ENCODE assay signal across 35 cellular contexts in the genomic region with DNA sequence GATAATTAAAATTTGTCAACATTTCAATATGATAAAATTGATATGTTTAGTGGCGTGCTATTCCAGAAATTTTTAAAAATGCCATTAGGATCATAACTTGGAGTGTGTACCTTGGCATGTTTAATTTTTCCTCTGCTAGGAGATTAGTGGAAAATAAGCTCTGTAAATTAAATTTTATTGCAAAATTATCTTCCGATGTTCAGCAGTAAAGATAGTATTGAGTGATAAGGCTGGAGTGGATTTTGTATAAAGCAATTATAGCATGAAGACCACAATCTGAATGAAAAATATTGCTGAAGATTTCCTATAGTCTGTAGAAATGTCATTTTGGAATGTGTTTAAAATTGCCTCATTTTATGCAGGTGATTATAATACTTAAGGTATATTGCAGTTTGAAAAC.
"Had no signal": no experiment of that assay in that cellular context is flagged by ENCODE, and none has a peak within 500 bp of the region (broad histone marks: within the 10 kb centered on the region; RNA-seq: fewer than 3 reads in every experiment).

No MANE protein-coding gene starts in this region.

- DNase-seq: Karpas-422, Kasumi-1, MG63, MM.1S, MV-4-11, NCI-H1048, NCI-H1092, NCI-H1092 treated with DMSO at 0.1 percent for 48 hours, NCI-H1105, NCI-H1105 treated with DMSO at 0.1 percent for 48 hours, NCI-H1417, NCI-H1417 treated with DMSO at 0.1 percent for 48 hours, NCI-H1436, NCI-H1436 treated with DMSO at 0.1 percent for 48 hours, NCI-H146, NCI-H1694, NCI-H1694 treated with DMSO at 0.1 percent for 48 hours, NCI-H187, NCI-H187 treated with DMSO at 0.1 percent for 48 hours, NCI-H1930, NCI-H2029, NCI-H2029 treated with DMSO at 0.1 percent for 48 hours, NCI-H2081, NCI-H2081 treated with DMSO at 0.1 percent for 48 hours, NCI-H2107, NCI-H2171, NCI-H2227 treated with DMSO at 0.1 percent for 48 hours, NCI-H226, NCI-H345, NCI-H446, NCI-H446 treated with DMSO at 0.1 percent for 48 hours, NCI-H510A, NCI-H510A treated with DMSO at 0.1 percent for 48 hours, NCI-H524 had no signal

- H3K9ac ChIP-seq: KMS-11 had no signal

- H3K27ac ChIP-seq: KMS-11 had no signal

- H3K4me2 ChIP-seq: KMS-11 had no signal

- H3K27me3 ChIP-seq: MG63 had no signal

- H3K4me3 ChIP-seq: MG63 had no signal

- H3K9me3 ChIP-seq: MG63 had no signal

- H3K36me3 ChIP-seq: MG63 had no signal
